Comparison of ENCODE assay signal across 9 cellular contexts in genomic region chr3:129429080-129429451, GRCh38. TPM values are rescaled to one million over a fixed set of nuclear protein-coding genes. Genes with fewer than 3 reads are reported as not detected.
DNase-seq lines count a peak whose midpoint lies in the region; ATAC-seq, FAIRE-seq and TF ChIP-seq lines count a peak whose summit lies in the region.
"Had no signal": no experiment of that assay in that cellular context is flagged by ENCODE, and none has a peak within 500 bp of the region (broad histone marks: within the 10 kb centered on the region; RNA-seq: fewer than 3 reads in every experiment).

No MANE protein-coding gene starts in this region.

- POLR2A ChIA-PET in MCF 10A (lab: Yijun Ruan, JAX) (interaction anchor here (1.0 to 4.9 kb wide), 3 partner anchors 10 to 151 kb away, joined by 3 to 55 read pairs (median 3); partner anchors contain the start of genes HMCES, IFT122 and MBD4), GM12878 (lab: Charles Lee) (interaction anchor here (1.2 to 5.3 kb wide), 5 partner anchors 8 to 26 kb away, joined by 4 to 40 read pairs (median 7); partner anchors contain the start of genes IFT122 and MBD4)

- H3K4me1 ChIP-seq in breast epithelium (peaks cover 0 to under 1% of the 10 kb centered on the region in 2 donors), GM12878 (ENCODE audit: control insufficient read depth, insufficient read depth, low read length) (peaks cover 21% of the 10 kb centered on the region), muscle layer of colon (ENCODE audit: insufficient read depth, low read length) (peaks cover 12% of the 10 kb centered on the region), upper lobe of left lung (peaks cover 13 to 16% (median 15%) of the 10 kb centered on the region in 4 donors)

- H3K27me3 Mint-ChIP-seq in MCF 10A (ENCODE audit: insufficient read depth, unreplicated experiment), result no peaks in the 10 kb centered on the region

- RAD21 ChIA-PET in GM12878 (lab: Charles Lee; ENCODE audit: unreplicated experiment), result interaction anchor here (0.5 to 5.9 kb wide), 5 partner anchors 9 to 44 kb away, joined by 3 to 29 read pairs (median 5); no protein-coding TSS in a partner anchor

- in situ Hi-C loops in GM12878 (cut with MboI), result no loop called here

- H3K36me3 Mint-ChIP-seq in MCF 10A (ENCODE audit: insufficient read depth, unreplicated experiment), result peaks cover 37% of the 10 kb centered on the region

- TF ChIP-seq POLR2A in breast epithelium (IDR thresholded peaks at IDR 0.05) (no peak), GM12878 (IDR thresholded peaks at IDR 0.05; ENCODE audit: low read depth, low read length) (no peak), upper lobe of left lung (IDR thresholded peaks at IDR 0.05) (no peak)

- CTCF ChIA-PET in MCF 10A (lab: Yijun Ruan, JAX) (interaction anchor here (0.6 to 2.2 kb wide), 5 partner anchors 11 to 461 kb away, joined by 3 to 8 read pairs (median 4); partner anchors contain the start of genes IFT122 and MBD4), GM12878 (lab: Yijun Ruan, JAX) (interaction anchor here (0.9 to 1.8 kb wide), 5 partner anchors 9 to 46 kb away, joined by 4 to 14 read pairs (median 5); no protein-coding TSS in a partner anchor)

- H3K36me3 ChIP-seq in breast epithelium (peaks cover under 1% of the 10 kb centered on the region), GM12878 (ENCODE audit: control insufficient read depth in 2 of 2, insufficient read depth in 2 of 2, low read length in 1 of 2) (peaks cover 10 to 11% of the 10 kb centered on the region in 2 experiments), muscle layer of colon (ENCODE audit: insufficient read depth, low read length) (peaks cover 28% of the 10 kb centered on the region), upper lobe of left lung (peaks cover 19 to 39% (median 30%) of the 10 kb centered on the region in 4 donors)

- H3K79me2 ChIP-seq in GM12878 (ENCODE audit: control insufficient read depth, insufficient read depth, low read length), result no peaks in the 10 kb centered on the region; the same call in 1 of the 2 replicates

- no peak for FAIRE-seq in GM12878 (lab: Jason Lieb, UNC)
- FAIRE-seq: urothelium cell line had no signal

- H3K27ac ChIP-seq in breast epithelium (peak overlapping the region; percentile 66 to 69), GM12878 (ENCODE audit: control insufficient read depth, insufficient read depth) (no peak overlapping the region; the same call in 1 of the 2 replicates), muscle layer of colon (ENCODE audit: low read depth, low read length) (peak overlapping the region; percentile 61), upper lobe of left lung (peak overlapping the region in 3 of 4 donors; percentile 41 to 72 (median 50))

- no peak overlapping the region for H3K4me3 Mint-ChIP-seq in MCF 10A (ENCODE audit: unreplicated experiment)

- BruUV-seq in MCF 10A (replicated peaks; lab: Mats Ljungman, UMichigan), result no TSS peak
- no TSS peak for BruUV-seq in GM12878 (replicated peaks; lab: Mats Ljungman, UMichigan)

- peaks cover 9% of the 10 kb centered on the region for H3K4me1 Mint-ChIP-seq in MCF 10A (ENCODE audit: insufficient read depth, unreplicated experiment)

- TF ChIP-seq RAD21 in GM12878 (IDR thresholded peaks at IDR 0.05; ENCODE audit: insufficient read depth, low read depth, low read length), result no peak

- H3K9ac ChIP-seq in GM12878 (ENCODE audit: control insufficient read depth, insufficient read depth, low read length) (no peak overlapping the region), muscle layer of colon (ENCODE audit: low read length) (no peak overlapping the region)

- WGBS in GM12878 (ENCODE audit: insufficient coverage, insufficient replicate concordance, low lambda C conversion rate, missing lambda C conversion rate), result 77% methylated on average over 3 of the region's 3 CpGs
- 81 to 85% methylated on average over 3 of the region's 3 CpGs for WGBS in upper lobe of left lung, 2 donors

- ATAC-seq in GM12878 (no peak), upper lobe of left lung (ENCODE audit: low FRiP score in 2 of 2) (no peak), GM21367 (IDR thresholded peaks at IDR 0.05; ENCODE audit: unreplicated experiment) (no peak)

- TF ChIP-seq EP300 in GM12878 (IDR thresholded peaks at IDR 0.05; ENCODE audit: borderline replicate concordance in 1 of 2, control insufficient read depth in 1 of 2, low read depth in 2 of 2, low read length in 2 of 2) (no peak), upper lobe of left lung (IDR thresholded peaks at IDR 0.05) (no peak)

- H3K9me3 Mint-ChIP-seq in MCF 10A (ENCODE audit: unreplicated experiment), result no peaks in the 10 kb centered on the region

- no peaks in the 10 kb centered on the region for H3K27me3 ChIP-seq in breast epithelium
- H3K27me3 ChIP-seq in GM12878 (replicated peaks in 1 of 2; ENCODE audit: control insufficient read depth in 2 of 2, insufficient read depth in 2 of 2, low read length in 1 of 2), result no peaks in the 10 kb centered on the region
- no peaks in the 10 kb centered on the region for H3K27me3 ChIP-seq in muscle layer of colon (ENCODE audit: control insufficient read depth in 1 of 2, insufficient read depth in 2 of 2, low read length in 2 of 2)
- H3K27me3 ChIP-seq in upper lobe of left lung, result no peaks in the 10 kb centered on the region

- no peak overlapping the region for H3K27ac Mint-ChIP-seq in MCF 10A (ENCODE audit: low read depth, unreplicated experiment)

- H3K9me3 ChIP-seq in breast epithelium, result no peaks in the 10 kb centered on the region
- H3K9me3 ChIP-seq in GM12878 (replicated peaks; ENCODE audit: control insufficient read depth, insufficient read depth, low read length), result peaks cover 2% of the 10 kb centered on the region; the same call in 2 of the 3 replicates
- no peaks in the 10 kb centered on the region for H3K9me3 ChIP-seq in muscle layer of colon (ENCODE audit: low read length)
- no peaks in the 10 kb centered on the region for H3K9me3 ChIP-seq in upper lobe of left lung

- H3K4me3 ChIP-seq in breast epithelium (peak overlapping the region in 2 of 3 donors; percentile 58 to 69), GM12878 (no peak overlapping the region), muscle layer of colon (ENCODE audit: low read depth in 1 of 2, low read length in 2 of 2) (peak overlapping the region in 1 of 2 donors; percentile 71), upper lobe of left lung (peak overlapping the region in 2 of 4 donors; percentile 45 to 67)

- TF ChIP-seq CTCF in breast epithelium (IDR thresholded peaks at IDR 0.05) (no peak), MCF 10A (IDR thresholded peaks at IDR 0.05; ENCODE audit: unreplicated experiment) (no peak), GM12878 (IDR thresholded peaks at IDR 0.05 in 2 of 3, conservative IDR thresholded peaks at IDR 0.05 in 1 of 3; ENCODE audit: control insufficient read depth in 2 of 3, extremely low read depth in 1 of 3, insufficient read depth in 1 of 3, low read depth in 3 of 3, low read length in 3 of 3) (no peak), upper lobe of left lung (IDR thresholded peaks at IDR 0.05) (no peak)

- H2AFZ ChIP-seq in GM12878 (ENCODE audit: control insufficient read depth, low read depth, low read length), result peak overlapping the region; percentile 66

- intact Hi-C loops in breast epithelium (cut with DNase I; ENCODE audit: low total_unique reads), result no loop called here
- intact Hi-C loops in MCF 10A (cut with micrococcal nuclease), result no loop called here
- intact Hi-C loops in GM12878 (cut with micrococcal nuclease; ENCODE audit: unreplicated experiment), result no loop called here

- DNase-seq in breast epithelium (ENCODE audit: low spot score in 2 of 2) (no peak), MCF 10A (ENCODE audit: unreplicated experiment) (no peak), GM12878 (ENCODE audit: low read depth, low spot score) (no peak), upper lobe of left lung (no peak), AG08395 (ENCODE audit: low spot score) (no peak), NCI-H446 (lab: John Stamatoyannopoulos, UW) (no peak)

- H4K20me1 ChIP-seq in GM12878 (ENCODE audit: control insufficient read depth, insufficient read depth), result no peaks in the 10 kb centered on the region

- SMC1A ChIA-PET in GM12878 (lab: Charles Lee; ENCODE audit: uncharacterized antibody, unreplicated experiment), result interaction anchor here (1.0 to 3.2 kb wide), 6 partner anchors 10 to 46 kb away, joined by 3 to 22 read pairs (median 6); partner anchors contain the start of genes IFT122 and MBD4

- peak overlapping the region; percentile 96; the same call in 1 of the 2 replicates for H3K4me2 ChIP-seq in GM12878 (ENCODE audit: control insufficient read depth, insufficient read depth)

RNA-seq across cellular contexts. Expression of gene EFCAB12, which starts 0.6 kb away (rescaled TPM):
- total RNA-seq in breast epithelium, result 1 to 10 TPM in 2 of 3 donors, under 1 TPM in 1; 0.32 to 1.3 (median 1.0) TPM
- total RNA-seq in MCF 10A (2022), result 0.22 TPM in 1 of 2 replicates, not detected in the other
- 4.6 and 4.8 TPM in 2 replicates for total RNA-seq in GM12878 (2013; cell fraction: nucleolus; rRNA removed)
- total RNA-seq in GM12878 (2014; rRNA removed), result 0.34 and 0.38 TPM in 2 replicates
- 0.27 and 0.37 TPM in 2 replicates for total RNA-seq in GM12878 (2014; rRNA removed; fragmentation: Illumina TruSeq; extraction: Trizol)
- total RNA-seq in GM12878 (2021), result 0.61 and 0.67 TPM in 2 replicates
- polyA plus RNA-seq in GM12878 (2011; ENCODE audit: low read depth), result 0.38 TPM
- 0.36 and 0.38 TPM in 2 replicates for polyA plus RNA-seq in GM12878 (2011; rRNA removed)
- polyA plus RNA-seq in GM12878 (2011; cell fraction: cytosol; rRNA removed), result 0.37 and 0.47 TPM in 2 replicates
- 2.6 and 3.3 TPM in 2 replicates for polyA plus RNA-seq in GM12878 (2011; cell fraction: nucleus; rRNA removed)
- 0.84 and 0.97 TPM in 2 replicates for polyA plus RNA-seq in GM12878 (2012)
- 0.30 and 0.66 TPM in 2 replicates for polyA plus RNA-seq in GM12878 (2014; fragmentation: Illumina TruSeq; extraction: Trizol)
- polyA plus RNA-seq in GM12878 (2014; fragmentation: Nextera tagmentation; extraction: Ambion mirVana), result under 1 TPM; 0.02 to 0.03 TPM
- polyA plus RNA-seq in GM12878 (2014; rRNA removed), result 0.81 and 0.85 TPM in 2 replicates
- polyA plus RNA-seq in GM12878 (2016; fragmentation: Nextera tagmentation; extraction: Ambion mirVana), result under 1 TPM; 0.21 to 0.32 TPM
- polyA minus RNA-seq in GM12878 (2011; rRNA and poly(A)+ RNA removed), result 0.95 and 1.2 TPM in 2 replicates
- not detected in 2 replicates for polyA minus RNA-seq in GM12878 (2011; cell fraction: cytosol; rRNA and poly(A)+ RNA removed)
- polyA minus RNA-seq in GM12878 (2011; cell fraction: nucleus; rRNA and poly(A)+ RNA removed), result 1.1 and 1.4 TPM in 2 replicates
- 10 to 100 TPM in 1 of 6 donors, 1 to 10 TPM in 4, under 1 TPM in 1; 0.72 to 10.5 (median 5.1) TPM for total RNA-seq in upper lobe of left lung

RNA-seq across cellular contexts. Expression of gene MBD4, which starts 10.7 kb away (rescaled TPM):
- total RNA-seq in breast epithelium (10 to 100 TPM; 29.8 to 41.6 (median 37.7) TPM), MCF 10A (2022) (30.6 and 35.8 TPM in 2 replicates), GM12878 (2014; rRNA removed) (46.1 and 57.9 TPM in 2 replicates), GM12878 (2014; rRNA removed; fragmentation: Illumina TruSeq; extraction: Trizol) (56.6 and 57.2 TPM in 2 replicates), GM12878 (2021) (42.2 and 44.1 TPM in 2 replicates), upper lobe of left lung (10 to 100 TPM; 22.3 to 43.2 (median 34.6) TPM)
- 61.6 and 66.5 TPM in 2 replicates for total RNA-seq in GM12878 (2013; cell fraction: nucleolus; rRNA removed)
- polyA plus RNA-seq in GM12878 (2011; ENCODE audit: low read depth), result 21.6 TPM
- polyA plus RNA-seq in GM12878 (2011; rRNA removed) (43.9 and 65.4 TPM in 2 replicates), GM12878 (2014; fragmentation: Illumina TruSeq; extraction: Trizol) (59.0 and 71.3 TPM in 2 replicates), GM12878 (2014; fragmentation: Nextera tagmentation; extraction: Ambion mirVana) (10 to 100 TPM; 17.7 to 23.6 TPM), GM12878 (2014; rRNA removed) (48.2 and 51.8 TPM in 2 replicates), GM12878 (2016; fragmentation: Nextera tagmentation; extraction: Ambion mirVana) (10 to 100 TPM; 52.8 to 54.7 TPM)
- polyA plus RNA-seq in GM12878 (2011; cell fraction: cytosol; rRNA removed), result 13.3 and 15.3 TPM in 2 replicates
- polyA plus RNA-seq in GM12878 (2011; cell fraction: nucleus; rRNA removed), result 58.2 and 77.4 TPM in 2 replicates
- polyA plus RNA-seq in GM12878 (2012), result 31.3 and 41.5 TPM in 2 replicates
- 19.3 and 21.9 TPM in 2 replicates for polyA minus RNA-seq in GM12878 (2011; rRNA and poly(A)+ RNA removed)
- 8.2 and 11.1 TPM in 2 replicates for polyA minus RNA-seq in GM12878 (2011; cell fraction: cytosol; rRNA and poly(A)+ RNA removed)
- polyA minus RNA-seq in GM12878 (2011; cell fraction: nucleus; rRNA and poly(A)+ RNA removed), result 36.0 and 51.6 TPM in 2 replicates

RNA-seq across cellular contexts. Expression of gene IFT122, which starts 11.0 kb away (rescaled TPM):
- total RNA-seq in breast epithelium (10 to 100 TPM; 43.2 to 60.6 (median 45.8) TPM), MCF 10A (2022) (18.7 and 21.0 TPM in 2 replicates), GM12878 (2014; rRNA removed) (8.3 and 10.4 TPM in 2 replicates), GM12878 (2014; rRNA removed; fragmentation: Illumina TruSeq; extraction: Trizol) (6.4 and 6.6 TPM in 2 replicates), GM12878 (2021) (12.2 and 12.9 TPM in 2 replicates), upper lobe of left lung (100 to 1,000 TPM in 1 of 6 donors, 10 to 100 TPM in 5; 23.7 to 126 (median 29.1) TPM)
- 29.5 and 44.4 TPM in 2 replicates for total RNA-seq in GM12878 (2013; cell fraction: nucleolus; rRNA removed)
- 13.7 TPM for polyA plus RNA-seq in GM12878 (2011; ENCODE audit: low read depth)
- polyA plus RNA-seq in GM12878 (2011; rRNA removed) (6.4 and 8.6 TPM in 2 replicates), GM12878 (2014; fragmentation: Illumina TruSeq; extraction: Trizol) (6.7 and 12.1 TPM in 2 replicates), GM12878 (2014; fragmentation: Nextera tagmentation; extraction: Ambion mirVana) (1 to 10 TPM; 1.8 to 2.0 TPM), GM12878 (2014; rRNA removed) (8.1 TPM in 2 replicates), GM12878 (2016; fragmentation: Nextera tagmentation; extraction: Ambion mirVana) (10 to 100 TPM; 13.8 to 19.2 TPM)
- polyA plus RNA-seq in GM12878 (2011; cell fraction: cytosol; rRNA removed), result 8.4 and 8.5 TPM in 2 replicates
- 39.3 and 42.4 TPM in 2 replicates for polyA plus RNA-seq in GM12878 (2011; cell fraction: nucleus; rRNA removed)
- 9.4 and 10.7 TPM in 2 replicates for polyA plus RNA-seq in GM12878 (2012)
- 15.3 and 22.0 TPM in 2 replicates for polyA minus RNA-seq in GM12878 (2011; rRNA and poly(A)+ RNA removed)
- 4.8 and 5.1 TPM in 2 replicates for polyA minus RNA-seq in GM12878 (2011; cell fraction: cytosol; rRNA and poly(A)+ RNA removed)
- polyA minus RNA-seq in GM12878 (2011; cell fraction: nucleus; rRNA and poly(A)+ RNA removed), result 19.5 and 28.5 TPM in 2 replicates
